In the genomic region with DNA sequence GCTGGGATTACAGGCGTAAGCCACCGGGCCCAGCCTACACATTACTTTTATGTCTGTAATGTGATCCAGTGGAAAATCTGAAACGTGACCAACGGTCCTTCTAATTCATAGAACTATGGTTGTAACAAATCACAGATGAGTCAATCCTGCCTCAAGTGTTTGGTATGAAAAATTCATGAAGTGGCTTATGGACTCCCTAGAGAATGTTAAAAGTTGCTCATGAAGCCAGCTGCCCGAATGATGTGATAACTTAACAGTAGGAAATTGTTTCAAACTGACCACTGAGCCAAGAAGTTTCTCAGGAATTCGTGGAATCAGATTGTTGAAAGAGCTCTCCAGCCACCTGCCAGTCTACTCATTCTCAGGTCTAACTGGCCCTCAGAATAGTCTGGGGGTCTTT, we compare ENCODE assay signal across 14 cellular contexts. TPM values are rescaled to one million over a fixed set of nuclear protein-coding genes. Genes with fewer than 3 reads are reported as not detected.
A peak's percentile ranks its signal among the peaks of the same experiment; 100 is the strongest.
DNase-seq lines count a peak whose midpoint lies in the region; ATAC-seq and TF ChIP-seq lines count a peak whose summit lies in the region.
"Had no signal": no experiment of that assay in that cellular context is flagged by ENCODE, and none has a peak within 500 bp of the region (broad histone marks: within the 10 kb centered on the region; RNA-seq: fewer than 3 reads in every experiment).

No MANE protein-coding gene starts in this region.

- peaks cover 39% of the 10 kb centered on the region for H3K4me1 Mint-ChIP-seq in HFFc6 (ENCODE audit: low read depth)
- H3K4me1 Mint-ChIP-seq: activated naive CD8-positive, alpha-beta T cell treated with anti-CD3 and anti-CD28 coated beads, Interleukin-2, amount 10 ng/mL, durations not matched to agents 7 days and 5 days had no signal

- POLR2A ChIA-PET in RWPE1 (lab: Yijun Ruan, JAX; ENCODE audit: low non-redundant PET), result no interaction called here

- 64% methylated on average over 6 of the region's 6 CpGs for WGBS in hepatocyte (ENCODE audit: low lambda C conversion rate, missing lambda C conversion rate)

- H3K36me3 ChIP-seq in hepatocyte (replicated peaks; ENCODE audit: insufficient read depth, low read depth), result no peaks in the 10 kb centered on the region

- H3K27me3 ChIP-seq in hepatocyte, result no peaks in the 10 kb centered on the region

- peak overlapping the region; percentile 95 for H3K27ac Mint-ChIP-seq in HFFc6
- H3K27ac Mint-ChIP-seq: activated naive CD8-positive, alpha-beta T cell treated with anti-CD3 and anti-CD28 coated beads, Interleukin-2, amount 10 ng/mL, durations not matched to agents 7 days and 5 days; CD4-positive, alpha-beta T cell had no signal

- H3K4me1 ChIP-seq in hepatocyte (ENCODE audit: insufficient read depth), result no peaks in the 10 kb centered on the region

- H3K9me2 ChIP-seq in hepatocyte (replicated peaks; ENCODE audit: insufficient read depth), result no peaks in the 10 kb centered on the region

- ATAC-seq in GM21360 (IDR thresholded peaks at IDR 0.05; ENCODE audit: unreplicated experiment), result no peak

- H3K36me3 Mint-ChIP-seq in HFFc6 (ENCODE audit: low read depth), result peaks cover 8% of the 10 kb centered on the region
- H3K36me3 Mint-ChIP-seq: activated naive CD8-positive, alpha-beta T cell treated with anti-CD3 and anti-CD28 coated beads, Interleukin-2, amount 10 ng/mL, durations not matched to agents 7 days and 5 days had no signal

- DNase-seq in ACHN (peak; percentile 79), HFFc6 (peak; percentile 95), astrocyte of the spinal cord (ENCODE audit: low read depth, low spot score) (peak; percentile 91), hepatocyte (ENCODE audit: low spot score) (peak; percentile 11), RWPE1 (ENCODE audit: low spot score) (no peak), caudate nucleus (lab: John Stamatoyannopoulos, UW) (no peak), globus pallidus (ENCODE audit: low spot score) (no peak)
- DNase-seq: activated CD8-positive, alpha-beta memory T cell treated with anti-CD3 and anti-CD28 coated beads for 24 hours; activated naive CD8-positive, alpha-beta T cell treated with anti-CD3 and anti-CD28 coated beads, Interleukin-2, amount 10 ng/mL, durations not matched to agents 7 days and 5 days; CD4-positive, alpha-beta T cell; NCI-H1092 treated with DMSO at 0.1 percent for 48 hours; NCI-H774; stimulated activated CD4-positive, alpha-beta T cell treated with anti-CD3 and anti-CD28 coated beads, Interleukin-4, amount 100 ng/mL, for 1 hour had no signal

- no peaks in the 10 kb centered on the region for H3K27me3 Mint-ChIP-seq in HFFc6 (ENCODE audit: insufficient read depth)
- H3K27me3 Mint-ChIP-seq: activated naive CD8-positive, alpha-beta T cell treated with anti-CD3 and anti-CD28 coated beads, Interleukin-2, amount 10 ng/mL, durations not matched to agents 7 days and 5 days had no signal

- H3K27ac ChIP-seq in hepatocyte, result no peak overlapping the region
- no peak overlapping the region for H3K27ac ChIP-seq in RWPE1
- H3K27ac ChIP-seq in caudate nucleus (ENCODE audit: low read depth, low read length), result no peak overlapping the region

- in situ Hi-C loops in ACHN (cut with HindIII; ENCODE audit: low pct_ligation_motif_present, low pct_unique_long_range_greater_than_20kb, low sequenced_read_pairs), result no loop called here
- in situ Hi-C loops in astrocyte of the spinal cord (cut with HindIII; ENCODE audit: low sequenced_read_pairs), result no loop called here

- CTCF ChIA-PET in RWPE1 (lab: Yijun Ruan, JAX), result interaction anchor here (0.6 kb wide), 1 partner anchor 12 kb away, joined by 3 read pairs; no protein-coding TSS in a partner anchor

- H3K4me3 ChIP-seq in astrocyte of the spinal cord (ENCODE audit: low read depth, low read length) (no peak overlapping the region), hepatocyte (no peak overlapping the region)

- no peak overlapping the region for H3K4me2 ChIP-seq in hepatocyte

- H3K9me3 ChIP-seq in hepatocyte (ENCODE audit: low read depth), result no peaks in the 10 kb centered on the region

- H3K79me2 ChIP-seq in hepatocyte, result no peaks in the 10 kb centered on the region

- H3K9me3 Mint-ChIP-seq in HFFc6, result no peaks in the 10 kb centered on the region; the same call in 1 of the 2 replicates
- H3K9me3 Mint-ChIP-seq: activated naive CD8-positive, alpha-beta T cell treated with anti-CD3 and anti-CD28 coated beads, Interleukin-2, amount 10 ng/mL, durations not matched to agents 7 days and 5 days had no signal

- no peaks in the 10 kb centered on the region for H4K20me1 ChIP-seq in hepatocyte (ENCODE audit: insufficient read depth, poor library complexity, severe bottlenecking)

- peak; percentile 35 for TF ChIP-seq CTCF in HFFc6 (IDR thresholded peaks at IDR 0.05)
- TF ChIP-seq CTCF in astrocyte of the spinal cord (IDR thresholded peaks at IDR 0.05; ENCODE audit: low read depth, low read length), result no peak
- no peak for TF ChIP-seq CTCF in hepatocyte (IDR thresholded peaks at IDR 0.05; ENCODE audit: poor library complexity)
- no peak for TF ChIP-seq CTCF in RWPE1 (conservative IDR thresholded peaks at IDR 0.05; ENCODE audit: low read depth)

- no peak overlapping the region for H2AFZ ChIP-seq in hepatocyte

- no peak overlapping the region; the same call in 1 of the 2 replicates for H3K4me3 Mint-ChIP-seq in HFFc6
- H3K4me3 Mint-ChIP-seq: activated naive CD8-positive, alpha-beta T cell treated with anti-CD3 and anti-CD28 coated beads, Interleukin-2, amount 10 ng/mL, durations not matched to agents 7 days and 5 days; CD4-positive, alpha-beta T cell had no signal

RNA-seq across cellular contexts. Expression of a gene that starts 59.4 kb away (rescaled TPM):
- total RNA-seq in HFFc6 (2021; fragmentation: NEBNext Ultra II Directional; extraction: Animal tissue kit (Norgen Biotek cat#: 25700)), result 100 to 1,000 TPM; 140 to 181 (median 150) TPM
- total RNA-seq in hepatocyte, result 29.0 and 35.5 TPM in 2 replicates
- polyA plus RNA-seq in hepatocyte, result 68.7 and 74.7 TPM in 2 replicates

Comparison
In these comparisons a context has a peak if more than half of its experiments do, and no peak if none do; other contexts are left out.
1. DNase-seq: peak in ACHN (single experiment), HFFc6 (single experiment), astrocyte of the spinal cord (single experiment) and hepatocyte (single experiment); none in RWPE1 (single experiment), caudate nucleus (0 of 61) and globus pallidus (single experiment).